15 cellular contexts compared by ENCODE assay signal in genomic region chr1:231032963-231033362, GRCh38.
"Had no signal": no experiment of that assay in that cellular context is flagged by ENCODE, and none has a peak within 500 bp of the region (broad histone marks: within the 10 kb centered on the region; RNA-seq: fewer than 3 reads in every experiment).

No MANE protein-coding gene starts in this region.

- H3K27ac Mint-ChIP-seq: activated CD4-positive, alpha-beta T cell treated with anti-CD3 and anti-CD28 coated beads for 36 hours; activated CD8-positive, alpha-beta T cell treated with anti-CD3 and anti-CD28 coated beads for 36 hours; activated naive CD4-positive, alpha-beta T cell treated with anti-CD3 and anti-CD28 coated beads for 36 hours had no signal

- H3K36me3 ChIP-seq: adrenal gland, pancreas, stomach, thoracic aorta had no signal

- H3K27ac ChIP-seq: adrenal gland, epithelial cell of prostate, hepatocyte, pancreas, stomach, thoracic aorta, VCaP had no signal

- ATAC-seq: activated CD4-positive, alpha-beta T cell treated with anti-CD3 and anti-CD28 coated beads for 36 hours; activated CD8-positive, alpha-beta T cell treated with anti-CD3 and anti-CD28 coated beads for 36 hours; pancreas had no signal

- H3K4me3 Mint-ChIP-seq: activated CD4-positive, alpha-beta T cell treated with anti-CD3 and anti-CD28 coated beads for 36 hours; activated CD8-positive, alpha-beta T cell treated with anti-CD3 and anti-CD28 coated beads for 36 hours; activated naive CD4-positive, alpha-beta T cell treated with anti-CD3 and anti-CD28 coated beads for 36 hours; naive B cell had no signal

- H3K9me3 Mint-ChIP-seq: activated CD8-positive, alpha-beta T cell treated with anti-CD3 and anti-CD28 coated beads for 36 hours; activated naive CD4-positive, alpha-beta T cell treated with anti-CD3 and anti-CD28 coated beads for 36 hours; naive B cell had no signal

- H3K27me3 ChIP-seq: adrenal gland, hepatocyte, pancreas had no signal

- H3K9me3 ChIP-seq: adrenal gland, pancreas, stomach, thoracic aorta had no signal

- DNase-seq: activated CD4-positive, alpha-beta T cell treated with anti-CD3 and anti-CD28 coated beads for 36 hours; activated CD8-positive, alpha-beta memory T cell treated with anti-CD3 and anti-CD28 coated beads, Interleukin-2, amount 50 U/mL, for 4 hours; activated CD8-positive, alpha-beta T cell treated with anti-CD3 and anti-CD28 coated beads for 36 hours; activated naive CD4-positive, alpha-beta T cell treated with anti-CD3 and anti-CD28 coated beads for 36 hours; adrenal gland; cortex of kidney; effector memory CD4-positive, alpha-beta T cell; midbrain; naive B cell; pancreas; stomach had no signal

- H3K27me3 Mint-ChIP-seq: activated CD4-positive, alpha-beta T cell treated with anti-CD3 and anti-CD28 coated beads for 36 hours; activated CD8-positive, alpha-beta T cell treated with anti-CD3 and anti-CD28 coated beads for 36 hours had no signal

- H3K4me3 ChIP-seq: adrenal gland, hepatocyte, pancreas, stomach, thoracic aorta had no signal
